Comparison of ENCODE assay signal across 26 cellular contexts in genomic region chr12:103791350-103791920, GRCh38. TPM values are rescaled to one million over a fixed set of nuclear protein-coding genes. Genes with fewer than 3 reads are reported as not detected.
DNase-seq lines count a peak whose midpoint lies in the region; ATAC-seq, FAIRE-seq and TF ChIP-seq lines count a peak whose summit lies in the region.
"Had no signal": no experiment of that assay in that cellular context is flagged by ENCODE, and none has a peak within 500 bp of the region (broad histone marks: within the 10 kb centered on the region; RNA-seq: fewer than 3 reads in every experiment).

No MANE protein-coding gene starts in this region.

- H3K4me1 ChIP-seq in K562 (replicated peaks in 1 of 2; ENCODE audit: control insufficient read depth in 2 of 2, insufficient read depth in 2 of 2, low read length in 2 of 2): no peaks in the 10 kb centered on the region
- H3K4me1 ChIP-seq: BE2C had no signal

- no peak overlapping the region for H3K9ac ChIP-seq in K562 (ENCODE audit: insufficient read depth in 1 of 2, low read depth in 2 of 2, low read length in 2 of 2)
- H3K9ac ChIP-seq: GM23248 had no signal

- no peaks in the 10 kb centered on the region for H3K27me3 Mint-ChIP-seq in mesothelial cell of epicardium (ENCODE audit: low read depth)
- H3K27me3 Mint-ChIP-seq: CD8-positive, alpha-beta memory T cell had no signal

- no peaks in the 10 kb centered on the region for H3K9me1 ChIP-seq in K562 (ENCODE audit: control insufficient read depth, insufficient read depth, low read length)

- TF ChIP-seq POLR2A in K562 (conservative IDR thresholded peaks at IDR 0.05): no peak

- H3K27ac Mint-ChIP-seq in mesothelial cell of epicardium: no peak overlapping the region

- intact Hi-C loops in K562 (cut with micrococcal nuclease): no loop called here

- no peak overlapping the region for H3K4me3 Mint-ChIP-seq in mesothelial cell of epicardium
- H3K4me3 Mint-ChIP-seq: CD14-positive monocyte; CD8-positive, alpha-beta memory T cell had no signal

- H3K36me3 ChIP-seq in K562 (ENCODE audit: control insufficient read depth, insufficient read depth, low read length): peaks cover 76% of the 10 kb centered on the region
- H3K36me3 ChIP-seq: BE2C had no signal

- H3K4me2 ChIP-seq in K562 (ENCODE audit: insufficient read depth, low read length): no peak overlapping the region

- in situ Hi-C loops in K562 (cut with MboI): no loop called here

- no peaks in the 10 kb centered on the region for H3K9me3 Mint-ChIP-seq in mesothelial cell of epicardium
- H3K9me3 Mint-ChIP-seq: CD14-positive monocyte; CD8-positive, alpha-beta memory T cell had no signal

- TF ChIP-seq EP300 in K562 (IDR thresholded peaks at IDR 0.05; ENCODE audit: low read length): no peak

- CTCF ChIA-PET in K562 (lab: Yijun Ruan, JAX; ENCODE audit: low intra/inter-chr PET ratio): no interaction called here

- peaks cover 3% of the 10 kb centered on the region for H3K36me3 Mint-ChIP-seq in mesothelial cell of epicardium

- H3K27ac ChIP-seq in K562 (ENCODE audit: extremely low read depth, low read depth, low read length): no peak overlapping the region
- H3K27ac ChIP-seq: GM23248, RWPE1 had no signal

- no peak for TF ChIP-seq RAD21 in K562 (CRISPR knock-in tag; conservative IDR thresholded peaks at IDR 0.05 in 1 of 2, IDR thresholded peaks at IDR 0.05 in 1 of 2)

- no peak for TF ChIP-seq CTCF in K562 (IDR thresholded peaks at IDR 0.05 in 2 of 3, conservative IDR thresholded peaks at IDR 0.05 in 1 of 3; ENCODE audit: insufficient read depth in 2 of 3, low read depth in 1 of 3, low read length in 3 of 3)
- TF ChIP-seq CTCF in mesothelial cell of epicardium (IDR thresholded peaks at IDR 0.05; ENCODE audit: unreplicated experiment): peak; percentile 26
- TF ChIP-seq CTCF in foreskin fibroblast (IDR thresholded peaks at IDR 0.05; ENCODE audit: low read depth, low read length): no peak

- 94% methylated on average over 6 of the region's 10 CpGs for WGBS in K562 (ENCODE audit: insufficient coverage, low coverage, missing lambda C conversion rate)

- H3K79me2 ChIP-seq in K562 (ENCODE audit: control insufficient read depth, insufficient read depth, low read length): no peaks in the 10 kb centered on the region

- no TSS peak for BruUV-seq in K562 (replicated peaks; lab: Mats Ljungman, UMichigan)

- no peak; the same call in 2 of the 3 replicates for ATAC-seq in K562
- ATAC-seq in GM21825 (IDR thresholded peaks at IDR 0.05; ENCODE audit: unreplicated experiment): no peak
- no peak for ATAC-seq in GM18858 (IDR thresholded peaks at IDR 0.05; ENCODE audit: unreplicated experiment)

- H3K4me3 ChIP-seq in K562 (no peak overlapping the region), foreskin fibroblast (ENCODE audit: low read depth in 1 of 2, low read length in 2 of 2) (no peak overlapping the region)
- H3K4me3 ChIP-seq: GM23248 had no signal

- no peaks in the 10 kb centered on the region for H4K20me1 ChIP-seq in K562 (replicated peaks; ENCODE audit: control insufficient read depth, insufficient read depth, low read length)

- no peak for FAIRE-seq in K562 (lab: Jason Lieb, UNC)
- FAIRE-seq: G401.6, GM12891, HTR-8/SVneo had no signal

- DNase-seq in HT-29 (ENCODE audit: low spot score): peak; percentile 31
- no peak for DNase-seq in K562 (ENCODE audit: extremely low read depth in 1 of 4, low spot score in 3 of 4)
- no peak for DNase-seq in mesothelial cell of epicardium (ENCODE audit: low spot score in 2 of 2, unreplicated experiment in 2 of 2)
- no peak for DNase-seq in NCI-H2029 treated with DMSO at 0.1 percent for 48 hours (lab: John Stamatoyannopoulos, UW)
- no peak for DNase-seq in foreskin fibroblast
- DNase-seq: BE2C; CD8-positive, alpha-beta memory T cell; DMS153; GM23248; H7; KBM-7; NCI-H1048; NCI-H1417; NCI-H1694; NCI-H2081; NCI-H2227 treated with DMSO at 0.1 percent for 48 hours; NCI-H526 treated with DMSO at 0.1 percent for 48 hours; SHP77 treated with DMSO at 0.1 percent for 48 hours; T-helper 1 cell had no signal

- H3K4me1 Mint-ChIP-seq in mesothelial cell of epicardium: peaks cover 33% of the 10 kb centered on the region
- H3K4me1 Mint-ChIP-seq: CD8-positive, alpha-beta memory T cell had no signal

- H3K9me3 ChIP-seq in K562 (replicated peaks; ENCODE audit: control insufficient read depth, insufficient read depth, low read depth, low read length): no peaks in the 10 kb centered on the region
- H3K9me3 ChIP-seq: BE2C had no signal

- no peak overlapping the region for H2AFZ ChIP-seq in K562 (ENCODE audit: low read depth, low read length)
- H2AFZ ChIP-seq: GM23248 had no signal

- no peaks in the 10 kb centered on the region for H3K27me3 ChIP-seq in K562 (ENCODE audit: control insufficient read depth in 2 of 2, insufficient read depth in 2 of 2, low read length in 2 of 2)
- H3K27me3 ChIP-seq: BE2C had no signal

- POLR2A ChIA-PET in K562 (lab: Yijun Ruan, JAX): interaction anchor here (1.1 to 2.3 kb wide), 2 partner anchors 9 to 11 kb away, joined by 4 to 12 read pairs; no protein-coding TSS in a partner anchor

TF ChIP-seq in K562, 482 proteins besides CTCF, POLR2A, EP300 and RAD21:
- TF ChIP-seq ZNF589 (CRISPR knock-in tag; IDR thresholded peaks at IDR 0.05; ENCODE audit: low read depth) (no peak), TAF1 (IDR thresholded peaks at IDR 0.05; ENCODE audit: control insufficient read depth, extremely low read depth, insufficient read depth, low read length, severe bottlenecking) (no peak), ZFP36 (IDR thresholded peaks at IDR 0.05; ENCODE audit: low read depth, low read length, partially characterized antibody) (no peak), ZBTB33 (CRISPR knock-in tag; IDR thresholded peaks at IDR 0.05) (no peak), NFIC (IDR thresholded peaks at IDR 0.05) (peak; percentile 90), ZNF668 (CRISPR knock-in tag; IDR thresholded peaks at IDR 0.05) (no peak)

RNA-seq across cellular contexts. Expression of gene NT5DC3, which starts 49.6 kb away (rescaled TPM):
- total RNA-seq in HT-29 (2014; rRNA removed; shearing (Covaris generic)): 7.9 and 9.0 TPM in 2 replicates
- total RNA-seq in K562 (2011; cell fraction: chromatin; rRNA removed; ENCODE audit: low replicate concordance): 39.6 and 65.6 TPM in 2 replicates
- total RNA-seq in K562 (2011; cell fraction: nucleolus; rRNA removed): 22.3 and 29.6 TPM in 2 replicates
- 35.5 and 41.1 TPM in 2 replicates for total RNA-seq in K562 (2011; cell fraction: nucleoplasm; rRNA removed)
- 20.4 and 24.5 TPM in 2 replicates for total RNA-seq in K562 (2014; rRNA removed)
- total RNA-seq in K562 (2014; rRNA removed; fragmentation: Illumina TruSeq; extraction: Trizol): 29.8 and 33.2 TPM in 2 replicates
- total RNA-seq in K562 (2015; rRNA removed; fragmentation: Illumina TruSeq; extraction: Trizol): 23.5 and 25.7 TPM in 2 replicates
- 26.2 and 30.7 TPM in 2 replicates for total RNA-seq in K562 (2021)
- 6.3 and 11.0 TPM in 2 replicates for polyA plus RNA-seq in K562 (2011; rRNA removed)
- polyA plus RNA-seq in K562 (2011; cell fraction: cytosol; rRNA removed): 3.8 and 11.5 TPM in 2 replicates
- 12.9 and 20.4 TPM in 2 replicates for polyA plus RNA-seq in K562 (2011; cell fraction: nucleus; rRNA removed)
- 6.8 and 9.8 TPM in 2 replicates for polyA plus RNA-seq in K562 (2012)
- polyA plus RNA-seq in K562 (2014; fragmentation: Illumina TruSeq; extraction: Trizol): 14.9 and 16.2 TPM in 2 replicates
- polyA plus RNA-seq in K562 (2014; fragmentation: Nextera tagmentation; extraction: Ambion mirVana): 10 to 100 TPM; 14.2 to 33.5 TPM
- 18.8 and 19.8 TPM in 2 replicates for polyA plus RNA-seq in K562 (2014; rRNA removed)
- 12.7 and 24.4 TPM in 2 replicates for polyA minus RNA-seq in K562 (2011; rRNA and poly(A)+ RNA removed)
- polyA minus RNA-seq in K562 (2011; cell fraction: cytosol; rRNA and poly(A)+ RNA removed): 6.4 and 13.5 TPM in 2 replicates
- polyA minus RNA-seq in K562 (2011; cell fraction: nucleus; rRNA and poly(A)+ RNA removed): 6.9 and 22.4 TPM in 2 replicates
- total RNA-seq in mesothelial cell of epicardium: 7.7 to 9.1 TPM (median 8.7 TPM) in 3 replicates
